ENCODE assay signal across 26 cellular contexts in genomic region chr22:23649071-23649501, GRCh38. TPM values are rescaled to one million over a fixed set of nuclear protein-coding genes. Genes with fewer than 3 reads are reported as not detected.
DNase-seq lines count a peak whose midpoint lies in the region; ATAC-seq, FAIRE-seq and TF ChIP-seq lines count a peak whose summit lies in the region.
"Had no signal": no experiment of that assay in that cellular context is flagged by ENCODE, and none has a peak within 500 bp of the region (broad histone marks: within the 10 kb centered on the region; RNA-seq: fewer than 3 reads in every experiment).

No MANE protein-coding gene starts in this region.

- TF ChIP-seq EP300 in K562 (IDR thresholded peaks at IDR 0.05; ENCODE audit: low read length) = no peak
- TF ChIP-seq EP300 in tibial nerve (IDR thresholded peaks at IDR 0.05) = no peak

- intact Hi-C loops in K562 (cut with micrococcal nuclease) (no loop called here), lower lobe of right lung (cut with DNase I) (no loop called here), spleen (cut with DNase I; ENCODE audit: low total_unique reads) (no loop called here)

- POLR2A ChIA-PET in K562 (lab: Yijun Ruan, JAX) = interaction anchor here (0.6 kb wide), 1 partner anchor 10 kb away, joined by 3 read pairs; no protein-coding TSS in a partner anchor

- H3K9me3 Mint-ChIP-seq in chondrocyte (ENCODE audit: low read depth) = no peaks in the 10 kb centered on the region
- H3K9me3 Mint-ChIP-seq in activated naive CD8-positive, alpha-beta T cell treated with anti-CD3 and anti-CD28 coated beads for 36 hours = no peaks in the 10 kb centered on the region
- H3K9me3 Mint-ChIP-seq: CD4-positive, CD25-positive, alpha-beta regulatory T cell; CD8-positive, alpha-beta memory T cell had no signal

- DNase-seq in K562 (ENCODE audit: extremely low read depth in 1 of 4, low spot score in 3 of 4) (no peak), chondrocyte (ENCODE audit: low spot score) (peak; percentile 79), lower lobe of right lung (peak; percentile 33), spleen (peak; percentile 66), osteoblast (ENCODE audit: insufficient read length, low spot score, missing footprints) (no peak), tibial nerve (ENCODE audit: low spot score in 2 of 2) (no peak)
- no peak for DNase-seq in activated naive CD8-positive, alpha-beta T cell treated with anti-CD3 and anti-CD28 coated beads for 36 hours
- DNase-seq: ACHN; BE2C; C1 segment of cervical spinal cord; CD4-positive, CD25-positive, alpha-beta regulatory T cell; CD8-positive, alpha-beta memory T cell; COR-L47; DMS 273 treated with DMSO at 0.1 percent for 48 hours; DMS53; DND-41; EL; IMR-90 had no signal

- no peak overlapping the region for H3K9ac ChIP-seq in K562 (ENCODE audit: insufficient read depth in 1 of 2, low read depth in 2 of 2, low read length in 2 of 2)

- BruUV-seq in K562 (replicated peaks; lab: Mats Ljungman, UMichigan) = no TSS peak

- WGBS in K562 (ENCODE audit: insufficient coverage, low coverage, missing lambda C conversion rate) = 88% methylated on average over 8 of the region's 18 CpGs
- 88 to 94% (median 92%) methylated on average over 14 to 18 of the region's 18 CpGs for WGBS in spleen, 5 donors
- 85 to 93% methylated on average over 17 to 18 of the region's 18 CpGs for WGBS in tibial nerve, 2 donors

- no peak overlapping the region for H2AFZ ChIP-seq in K562 (ENCODE audit: low read depth, low read length)
- no peak overlapping the region for H2AFZ ChIP-seq in osteoblast (ENCODE audit: low read length)

- peaks cover 2% of the 10 kb centered on the region for H3K9me1 ChIP-seq in K562 (ENCODE audit: control insufficient read depth, insufficient read depth, low read length)

- TF ChIP-seq RAD21 in K562 (CRISPR knock-in tag; conservative IDR thresholded peaks at IDR 0.05 in 1 of 2, IDR thresholded peaks at IDR 0.05 in 1 of 2) = no peak

- CTCF ChIA-PET in K562 (lab: Yijun Ruan, JAX; ENCODE audit: low intra/inter-chr PET ratio) = no interaction called here

- TF ChIP-seq CTCF in K562 (IDR thresholded peaks at IDR 0.05 in 2 of 3, conservative IDR thresholded peaks at IDR 0.05 in 1 of 3; ENCODE audit: insufficient read depth in 2 of 3, low read depth in 1 of 3, low read length in 3 of 3) = no peak
- no peak for TF ChIP-seq CTCF in chondrocyte (IDR thresholded peaks at IDR 0.05)
- TF ChIP-seq CTCF in lower lobe of right lung (IDR thresholded peaks at IDR 0.05) = no peak
- TF ChIP-seq CTCF in spleen (IDR thresholded peaks at IDR 0.05 in 8 of 11, conservative IDR thresholded peaks at IDR 0.05 in 3 of 11) = no peak
- TF ChIP-seq CTCF in osteoblast (IDR thresholded peaks at IDR 0.05; ENCODE audit: extremely low read depth, low read depth, low read length) = no peak
- TF ChIP-seq CTCF in tibial nerve (IDR thresholded peaks at IDR 0.05) = no peak

- FAIRE-seq in K562 (lab: Jason Lieb, UNC) = no peak
- FAIRE-seq: A204.1, GM12878, H1 had no signal

- no peaks in the 10 kb centered on the region for H3K27me3 Mint-ChIP-seq in chondrocyte (ENCODE audit: low read depth)
- no peaks in the 10 kb centered on the region for H3K27me3 Mint-ChIP-seq in activated naive CD8-positive, alpha-beta T cell treated with anti-CD3 and anti-CD28 coated beads for 36 hours
- H3K27me3 Mint-ChIP-seq: CD4-positive, CD25-positive, alpha-beta regulatory T cell had no signal

- H3K27me3 ChIP-seq in K562 (ENCODE audit: control insufficient read depth in 2 of 2, insufficient read depth in 2 of 2, low read length in 2 of 2) (no peaks in the 10 kb centered on the region), lower lobe of right lung (ENCODE audit: low read depth) (no peaks in the 10 kb centered on the region), spleen (replicated peaks in 1 of 7) (no peaks in the 10 kb centered on the region), osteoblast (ENCODE audit: insufficient read depth, low read length) (no peaks in the 10 kb centered on the region), tibial nerve (no peaks in the 10 kb centered on the region)
- H3K27me3 ChIP-seq: BE2C had no signal

- no peaks in the 10 kb centered on the region for H3K4me1 Mint-ChIP-seq in chondrocyte (ENCODE audit: low read depth)
- H3K4me1 Mint-ChIP-seq in activated naive CD8-positive, alpha-beta T cell treated with anti-CD3 and anti-CD28 coated beads for 36 hours = no peaks in the 10 kb centered on the region
- H3K4me1 Mint-ChIP-seq: CD4-positive, CD25-positive, alpha-beta regulatory T cell; CD8-positive, alpha-beta memory T cell had no signal

- H3K4me1 ChIP-seq in K562 (replicated peaks in 1 of 2; ENCODE audit: control insufficient read depth in 2 of 2, insufficient read depth in 2 of 2, low read length in 2 of 2) (no peaks in the 10 kb centered on the region), lower lobe of right lung (no peaks in the 10 kb centered on the region), spleen (no peaks in the 10 kb centered on the region), osteoblast (ENCODE audit: insufficient read depth, low read length) (no peaks in the 10 kb centered on the region), tibial nerve (no peaks in the 10 kb centered on the region)
- H3K4me1 ChIP-seq: BE2C, HAP-1 had no signal

- H4K20me1 ChIP-seq in K562 (replicated peaks; ENCODE audit: control insufficient read depth, insufficient read depth, low read length) (no peaks in the 10 kb centered on the region), osteoblast (ENCODE audit: insufficient read depth, low read length) (no peaks in the 10 kb centered on the region)

- no peak overlapping the region for H3K4me3 Mint-ChIP-seq in chondrocyte (ENCODE audit: unreplicated experiment)
- H3K4me3 Mint-ChIP-seq in activated naive CD8-positive, alpha-beta T cell treated with anti-CD3 and anti-CD28 coated beads for 36 hours = no peak overlapping the region
- H3K4me3 Mint-ChIP-seq: CD4-positive, CD25-positive, alpha-beta regulatory T cell; CD8-positive, alpha-beta memory T cell had no signal

- H3K27ac Mint-ChIP-seq in chondrocyte (ENCODE audit: unreplicated experiment) = no peak overlapping the region
- H3K27ac Mint-ChIP-seq in activated naive CD8-positive, alpha-beta T cell treated with anti-CD3 and anti-CD28 coated beads for 36 hours = no peak overlapping the region
- H3K27ac Mint-ChIP-seq: CD4-positive, CD25-positive, alpha-beta regulatory T cell had no signal

- H3K79me2 ChIP-seq in K562 (ENCODE audit: control insufficient read depth, insufficient read depth, low read length) (no peaks in the 10 kb centered on the region), osteoblast (ENCODE audit: insufficient read depth, low read length) (no peaks in the 10 kb centered on the region)

- H3K4me2 ChIP-seq in K562 (ENCODE audit: insufficient read depth, low read length) = no peak overlapping the region
- no peak overlapping the region for H3K4me2 ChIP-seq in osteoblast (ENCODE audit: insufficient read depth, low read length)

- H3K9me3 ChIP-seq in K562 (replicated peaks; ENCODE audit: control insufficient read depth, insufficient read depth, low read depth, low read length) (no peaks in the 10 kb centered on the region), lower lobe of right lung (no peaks in the 10 kb centered on the region), spleen (no peaks in the 10 kb centered on the region), osteoblast (ENCODE audit: low read depth, low read length) (no peaks in the 10 kb centered on the region), tibial nerve (no peaks in the 10 kb centered on the region)
- H3K9me3 ChIP-seq: BE2C, HAP-1 had no signal

- H3K36me3 Mint-ChIP-seq in chondrocyte (ENCODE audit: low read depth) = peaks cover 3% of the 10 kb centered on the region
- no peaks in the 10 kb centered on the region for H3K36me3 Mint-ChIP-seq in activated naive CD8-positive, alpha-beta T cell treated with anti-CD3 and anti-CD28 coated beads for 36 hours

- H3K36me3 ChIP-seq in K562 (ENCODE audit: control insufficient read depth, insufficient read depth, low read length) (0 out of 3 replicates have a peak, but pooled peaks cover 6% of the 10 kb centered on the region), lower lobe of right lung (peaks cover 3% of the 10 kb centered on the region), spleen (peaks cover 0 to 59% (median 3%) of the 10 kb centered on the region in 6 donors), osteoblast (ENCODE audit: insufficient read depth, low read length) (no peaks in the 10 kb centered on the region), tibial nerve (peaks cover 0 to 36% (median 0%) of the 10 kb centered on the region in 3 donors)
- H3K36me3 ChIP-seq: BE2C, HAP-1 had no signal

- H3K4me3 ChIP-seq in K562 (no peak overlapping the region), lower lobe of right lung (no peak overlapping the region), spleen (no peak overlapping the region), osteoblast (ENCODE audit: insufficient read depth, low read length) (no peak overlapping the region), tibial nerve (no peak overlapping the region)
- H3K4me3 ChIP-seq: GM12878, HAP-1 had no signal

- TF ChIP-seq POLR2A in K562 (conservative IDR thresholded peaks at IDR 0.05) = no peak
- TF ChIP-seq POLR2A in spleen (IDR thresholded peaks at IDR 0.05) = no peak
- TF ChIP-seq POLR2A in tibial nerve (IDR thresholded peaks at IDR 0.05) = no peak

- in situ Hi-C loops in K562 (cut with MboI) = no loop called here

- ATAC-seq in K562 (no peak), lower lobe of right lung (no peak), HG02970 (IDR thresholded peaks at IDR 0.05; ENCODE audit: low FRiP score, unreplicated experiment) (no peak)
- ATAC-seq: GM12878 had no signal

- H3K27ac ChIP-seq in K562 (ENCODE audit: extremely low read depth, low read depth, low read length) = no peak overlapping the region
- no peak overlapping the region for H3K27ac ChIP-seq in lower lobe of right lung
- H3K27ac ChIP-seq in spleen = no peak overlapping the region
- no peak overlapping the region for H3K27ac ChIP-seq in osteoblast (ENCODE audit: low read depth, low read length)
- no peak overlapping the region for H3K27ac ChIP-seq in tibial nerve
- H3K27ac ChIP-seq: HL-60 had no signal

RNA-seq across cellular contexts. Expression of gene DRICH1, which starts 17.0 kb away (rescaled TPM):
- total RNA-seq in K562 (2011; cell fraction: chromatin; rRNA removed; ENCODE audit: low replicate concordance) = 0.86 and 0.99 TPM in 2 replicates
- 0.39 and 0.50 TPM in 2 replicates for total RNA-seq in K562 (2011; cell fraction: nucleolus; rRNA removed)
- total RNA-seq in K562 (2011; cell fraction: nucleoplasm; rRNA removed) = 0.37 and 0.76 TPM in 2 replicates
- total RNA-seq in K562 (2014; rRNA removed) (0.14 and 0.49 TPM in 2 replicates), K562 (2014; rRNA removed; fragmentation: Illumina TruSeq; extraction: Trizol) (0.36 TPM in 1 of 2 replicates, not detected in the other), K562 (2015; rRNA removed; fragmentation: Illumina TruSeq; extraction: Trizol) (0.41 TPM in 1 of 2 replicates, not detected in the other), K562 (2021) (0.29 TPM in 1 of 2 replicates, not detected in the other), chondrocyte (not detected in 3 replicates), lower lobe of right lung (1.6 TPM), spleen (1 to 10 TPM in 3 of 7 donors, under 1 TPM in 1, not detected in 3; 0.44 to 2.5 (median 2.2) TPM), osteoblast (0.29 and 0.36 TPM in 2 replicates), tibial nerve (1 to 10 TPM in 1 of 4 donors, not detected in 3; 1.7 TPM)
- polyA plus RNA-seq in K562 (2011; rRNA removed) (0.10 and 0.39 TPM in 2 replicates), K562 (2014; fragmentation: Illumina TruSeq; extraction: Trizol) (not detected in 2 replicates), K562 (2014; fragmentation: Nextera tagmentation; extraction: Ambion mirVana) (under 1 TPM; 0.07 to 0.08 TPM), K562 (2014; rRNA removed) (0.17 TPM in 1 of 2 replicates, not detected in the other), spleen (1 to 10 TPM in 2 of 3 donors, under 1 TPM in 1; 0.29 to 2.2 (median 1.6) TPM)
- polyA plus RNA-seq in K562 (2011; cell fraction: cytosol; rRNA removed) = 0.09 TPM in 1 of 2 replicates, not detected in the other
- polyA plus RNA-seq in K562 (2011; cell fraction: nucleus; rRNA removed) = 0.80 and 1.2 TPM in 2 replicates
- polyA plus RNA-seq in K562 (2012) = 0.30 and 0.36 TPM in 2 replicates
- 0.33 and 1.4 TPM in 2 replicates for polyA minus RNA-seq in K562 (2011; rRNA and poly(A)+ RNA removed)
- polyA minus RNA-seq in K562 (2011; cell fraction: cytosol; rRNA and poly(A)+ RNA removed) = not detected in 2 replicates
- 0.33 TPM in 1 of 2 replicates, not detected in the other for polyA minus RNA-seq in K562 (2011; cell fraction: nucleus; rRNA and poly(A)+ RNA removed)
- not detected for total RNA-seq in activated naive CD8-positive, alpha-beta T cell treated with anti-CD3 and anti-CD28 coated beads for 36 hours
- total RNA-seq: CD4-positive, CD25-positive, alpha-beta regulatory T cell; G401; GM12878; IMR-90 had no signal
- polyA plus RNA-seq: CD8-positive, alpha-beta memory T cell; GM12878 had no signal

RNA-seq across cellular contexts. Expression of gene RGL4, which starts 41.7 kb away (rescaled TPM):
- total RNA-seq in K562 (2011; cell fraction: chromatin; rRNA removed; ENCODE audit: low replicate concordance) = 0.14 TPM in 1 of 2 replicates, not detected in the other
- not detected in 2 replicates for total RNA-seq in K562 (2011; cell fraction: nucleolus; rRNA removed)
- total RNA-seq in K562 (2011; cell fraction: nucleoplasm; rRNA removed) = not detected in 2 replicates
- not detected in 2 replicates for total RNA-seq in K562 (2014; rRNA removed)
- total RNA-seq in K562 (2014; rRNA removed; fragmentation: Illumina TruSeq; extraction: Trizol) = not detected in 2 replicates
- total RNA-seq in K562 (2015; rRNA removed; fragmentation: Illumina TruSeq; extraction: Trizol) = not detected in 2 replicates
- not detected in 2 replicates for total RNA-seq in K562 (2021)
- polyA plus RNA-seq in K562 (2011; rRNA removed) = not detected in 2 replicates
- polyA plus RNA-seq in K562 (2011; cell fraction: cytosol; rRNA removed) = not detected in 2 replicates
- polyA plus RNA-seq in K562 (2011; cell fraction: nucleus; rRNA removed) = not detected in 2 replicates
- polyA plus RNA-seq in K562 (2012) = 0.10 and 0.13 TPM in 2 replicates
- not detected in 2 replicates for polyA plus RNA-seq in K562 (2014; fragmentation: Illumina TruSeq; extraction: Trizol)
- not detected for polyA plus RNA-seq in K562 (2014; fragmentation: Nextera tagmentation; extraction: Ambion mirVana)
- not detected in 2 replicates for polyA plus RNA-seq in K562 (2014; rRNA removed)
- polyA minus RNA-seq in K562 (2011; rRNA and poly(A)+ RNA removed) = not detected in 2 replicates
- not detected in 2 replicates for polyA minus RNA-seq in K562 (2011; cell fraction: cytosol; rRNA and poly(A)+ RNA removed)
- polyA minus RNA-seq in K562 (2011; cell fraction: nucleus; rRNA and poly(A)+ RNA removed) = not detected in 2 replicates
- not detected in 3 replicates for total RNA-seq in chondrocyte
- 1.9 TPM for total RNA-seq in lower lobe of right lung
- total RNA-seq in spleen = 10 to 100 TPM in 6 of 7 donors, 1 to 10 TPM in 1; 9.6 to 46.6 (median 23.0) TPM
- polyA plus RNA-seq in spleen = 10 to 100 TPM; 10.5 to 19.5 (median 15.7) TPM
- total RNA-seq in activated naive CD8-positive, alpha-beta T cell treated with anti-CD3 and anti-CD28 coated beads for 36 hours = 10 to 100 TPM; 17.1 to 17.4 TPM
- not detected in 2 replicates for total RNA-seq in osteoblast
- total RNA-seq in tibial nerve = not detected
- total RNA-seq: G401, H1, HT1080, IMR-90 had no signal
- polyA plus RNA-seq: H1, IMR-90 had no signal

Comparison
In these comparisons a context has a peak if more than half of its experiments do, and no peak if none do; other contexts are left out.
1. DNase-seq: peak in chondrocyte (single experiment), lower lobe of right lung (single experiment) and spleen (single experiment); none in K562 (0 of 4), activated naive CD8-positive, alpha-beta T cell treated with anti-CD3 and anti-CD28 coated beads for 36 hours (single experiment), osteoblast (single experiment) and tibial nerve (0 of 2).